In genomic region chr3:46811615-46812236, GRCh38 we compare ENCODE assay signal across 9 cellular contexts. TPM values are rescaled to one million over a fixed set of nuclear protein-coding genes. Genes with fewer than 3 reads are reported as not detected.
DNase-seq lines count a peak whose midpoint lies in the region; ATAC-seq and TF ChIP-seq lines count a peak whose summit lies in the region.
"Had no signal": no experiment of that assay in that cellular context is flagged by ENCODE, and none has a peak within 500 bp of the region (broad histone marks: within the 10 kb centered on the region; RNA-seq: fewer than 3 reads in every experiment).

No MANE protein-coding gene starts in this region.

- peak; percentile 13; the same call in 2 of the 3 replicates for ATAC-seq in RWPE2 (ENCODE audit: low read depth)
- no peak for ATAC-seq in GM19351 (IDR thresholded peaks at IDR 0.05; ENCODE audit: unreplicated experiment)

- H3K27ac ChIP-seq in RWPE2 (ENCODE audit: poor library complexity, severe bottlenecking) (no peak overlapping the region), prostate gland (peak overlapping the region in 1 of 2 donors; percentile 50)

- H3K4me1 ChIP-seq in RWPE2 (ENCODE audit: insufficient read depth, poor library complexity, severe bottlenecking) (no peaks in the 10 kb centered on the region), prostate gland (replicated peaks) (no peaks in the 10 kb centered on the region)

- WGBS in prostate gland: 42% methylated on average over 15 of the region's 15 CpGs

- no peaks in the 10 kb centered on the region for H3K27me3 ChIP-seq in RWPE2 (ENCODE audit: insufficient read depth, poor library complexity, severe bottlenecking)
- H3K27me3 ChIP-seq in prostate gland (replicated peaks; ENCODE audit: insufficient read depth): no peaks in the 10 kb centered on the region

- no peak for TF ChIP-seq CTCF in RWPE2 (IDR thresholded peaks at IDR 0.05; ENCODE audit: poor library complexity, severe bottlenecking)
- no peak for TF ChIP-seq CTCF in prostate gland (IDR thresholded peaks at IDR 0.05)

- TF ChIP-seq POLR2A in prostate gland (IDR thresholded peaks at IDR 0.05): no peak

- peak; percentile 80 for DNase-seq in DMS53 (lab: John Stamatoyannopoulos, UW)
- DNase-seq in RWPE2 (ENCODE audit: low spot score): no peak
- DNase-seq in iPS DF 19.7 (ENCODE audit: low read depth, low spot score): peak; percentile 42
- no peak for DNase-seq in prostate gland (ENCODE audit: low spot score)
- no peak for DNase-seq in NK-92 (lab: John Stamatoyannopoulos, UW; ENCODE audit: unreplicated experiment)
- no peak for DNase-seq in activated effector memory CD4-positive, alpha-beta T cell treated with anti-CD3 and anti-CD28 coated beads, Interleukin-2, amount 50 U/mL, for 16 hours
- DNase-seq in foreskin melanocyte: no peak

- H3K4me3 ChIP-seq in RWPE2 (ENCODE audit: severe bottlenecking) (no peak overlapping the region), prostate gland (peak overlapping the region; percentile 15 to 26)

- H3K9me3 ChIP-seq in RWPE2 (ENCODE audit: severe bottlenecking): no peaks in the 10 kb centered on the region
- no peaks in the 10 kb centered on the region for H3K9me3 ChIP-seq in prostate gland

- intact Hi-C loops in prostate gland (cut with DNase I): no loop called here

- H3K36me3 ChIP-seq in RWPE2 (ENCODE audit: low read depth) (no peaks in the 10 kb centered on the region), prostate gland (no peaks in the 10 kb centered on the region)

RNA-seq across cellular contexts. Expression of gene MYL3, which starts 51.5 kb away (rescaled TPM):
- 1 to 10 TPM in 1 of 2 donors, not detected in 1; 1.9 TPM for total RNA-seq in prostate gland
- total RNA-seq: HT-29 had no signal

Comparison
In these comparisons a context has a peak if more than half of its experiments do, and no peak if none do; other contexts are left out.
1. DNase-seq: peak in DMS53 (single experiment) and iPS DF 19.7 (single experiment); none in RWPE2 (single experiment), prostate gland (single experiment), NK-92 (single experiment), activated effector memory CD4-positive, alpha-beta T cell treated with anti-CD3 and anti-CD28 coated beads, Interleukin-2, amount 50 U/mL, for 16 hours (single experiment) and foreskin melanocyte (single experiment).